ENCODE assay signal across 24 cellular contexts in the genomic region with DNA sequence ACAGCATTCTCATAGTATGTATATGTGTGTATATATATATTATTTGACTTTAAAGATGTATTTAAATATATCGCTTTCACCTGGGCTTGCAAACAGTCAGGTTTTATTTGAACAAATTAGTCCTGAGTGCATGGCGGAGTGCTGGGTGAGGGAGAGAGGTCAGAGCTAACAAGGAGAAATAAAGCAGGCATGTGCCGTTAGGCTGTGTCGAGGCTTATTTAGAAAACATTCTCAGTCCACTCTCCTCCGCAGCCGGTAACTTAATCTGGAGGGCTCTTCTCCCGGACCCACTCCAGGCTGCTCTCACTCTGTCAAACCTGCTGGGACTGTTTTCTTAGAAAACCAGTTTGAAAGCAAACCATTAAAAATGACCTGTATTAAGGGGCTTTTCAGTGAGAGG.
"Had no signal": no experiment of that assay in that cellular context is flagged by ENCODE, and none has a peak within 500 bp of the region (broad histone marks: within the 10 kb centered on the region; RNA-seq: fewer than 3 reads in every experiment).

No MANE protein-coding gene starts in this region.

- H3K4me3 Mint-ChIP-seq: activated naive CD8-positive, alpha-beta T cell treated with anti-CD3 and anti-CD28 coated beads, Interleukin-2, amount 10 ng/mL, durations not matched to agents 7 days and 5 days; activated T-cell treated with anti-CD3 and anti-CD28 coated beads, Interleukin-2, amount 50 U/mL, for 4 hours; memory B cell had no signal

- FAIRE-seq: frontal cortex, TTC549 had no signal

- H3K27me3 Mint-ChIP-seq: memory B cell had no signal

- DNase-seq: activated CD4-positive, alpha-beta T cell treated with anti-CD3 and anti-CD28 coated beads for 1 hour; activated CD4-positive, alpha-beta T cell treated with anti-CD3 and anti-CD28 coated beads, Interleukin-2, amount 50 U/mL, for 4 hours; activated CD8-positive, alpha-beta memory T cell treated with anti-CD3 and anti-CD28 coated beads, Interleukin-2, amount 50 U/mL, for 48 hours; activated naive CD4-positive, alpha-beta T cell treated with Interleukin-2 at 50 U/mL for 16 hours; activated naive CD8-positive, alpha-beta T cell treated with anti-CD3 and anti-CD28 coated beads, Interleukin-2, amount 10 ng/mL, durations not matched to agents 7 days and 5 days; activated T-cell treated with anti-CD3 and anti-CD28 coated beads, Interleukin-2, amount 50 U/mL, for 4 hours; amniotic stem cell; colonic mucosa; dorsolateral prefrontal cortex; glutamatergic neuron; hippocampal formation; kidney glomerular epithelial cell; left ventricle myocardium superior; mucosa of descending colon; occipital lobe; retina; stimulated activated CD4-positive, alpha-beta T cell treated with anti-CD3 and anti-CD28 coated beads, Interleukin-4, amount 100 ng/mL, for 1 hour; stimulated activated naive CD4-positive, alpha-beta T cell; T-helper 1 cell; testis had no signal

- H3K27ac Mint-ChIP-seq: activated naive CD8-positive, alpha-beta T cell treated with anti-CD3 and anti-CD28 coated beads, Interleukin-2, amount 10 ng/mL, durations not matched to agents 7 days and 5 days; activated T-helper 2 cell treated with anti-CD3 and anti-CD28 coated beads, Interferon-gamma antibody, Interleukin-2, Interleukin-4, amounts not matched to agents 10 μg/mL and 5 μg/mL and 100 μg/mL, durations not matched to agents 14 hours and 24 hours and 36 hours; memory B cell had no signal

- ATAC-seq: activated T-cell treated with anti-CD3 and anti-CD28 coated beads, Interleukin-2, amount 50 U/mL, for 4 hours; left ventricle myocardium superior; mucosa of descending colon had no signal

- H3K4me1 Mint-ChIP-seq: activated naive CD8-positive, alpha-beta T cell treated with anti-CD3 and anti-CD28 coated beads, Interleukin-2, amount 10 ng/mL, durations not matched to agents 7 days and 5 days; memory B cell had no signal

- H3K36me3 Mint-ChIP-seq: activated naive CD8-positive, alpha-beta T cell treated with anti-CD3 and anti-CD28 coated beads, Interleukin-2, amount 10 ng/mL, durations not matched to agents 7 days and 5 days; memory B cell had no signal
